In genomic region chr15:74889882-74890768, GRCh38 we compare ENCODE assay signal across 8 cellular contexts. TPM values are rescaled to one million over a fixed set of nuclear protein-coding genes. Genes with fewer than 3 reads are reported as not detected.
DNase-seq lines count a peak whose midpoint lies in the region; ATAC-seq, FAIRE-seq and TF ChIP-seq lines count a peak whose summit lies in the region.

MPI (plus strand) TSS chr15:74890042; CDS start chr15:74890074, 32 bp downstream.

- FAIRE-seq in kidney (lab: Jason Lieb, UNC), result no peak

- H3K9me3 ChIP-seq in kidney (ENCODE audit: control insufficient read depth in 1 of 2, low read length in 2 of 2), result no peaks in the 10 kb centered on the region

- H3K36me3 ChIP-seq in kidney (ENCODE audit: control insufficient read depth in 1 of 2, insufficient read depth in 2 of 2, low read length in 2 of 2), result peaks cover 3 to 6% of the 10 kb centered on the region in 2 donors

- TF ChIP-seq CTCF in kidney (IDR thresholded peaks at IDR 0.05; ENCODE audit: borderline replicate concordance, extremely low read depth, insufficient read depth), result peak; percentile 30

- H3K4me3 ChIP-seq in kidney (ENCODE audit: low read length in 2 of 2), result peak within 1 kb of the TSS; percentile 91 to 98

- intact Hi-C loops in kidney (cut with DNase I), result no loop called here

- ATAC-seq in GM18870 (IDR thresholded peaks at IDR 0.05; ENCODE audit: unreplicated experiment) (peak; percentile 68), HG03139 (IDR thresholded peaks at IDR 0.05; ENCODE audit: unreplicated experiment) (peak; percentile 74)

- in situ Hi-C loops in ACHN (cut with HindIII; ENCODE audit: low pct_ligation_motif_present, low pct_unique_long_range_greater_than_20kb, low sequenced_read_pairs), result no loop called here

- H3K9ac ChIP-seq in kidney (ENCODE audit: low read length in 2 of 2), result peak within 1 kb of the TSS; percentile 84 to 93

- H3K27ac ChIP-seq in kidney (ENCODE audit: low read depth in 2 of 2, low read length in 2 of 2), result peak within 1 kb of the TSS; percentile 62 to 85

- DNase-seq in ACHN (peak; percentile 78), NCI-H510A (lab: John Stamatoyannopoulos, UW) (peak; percentile 60), cerebellar nuclear complex (lab: John Stamatoyannopoulos, UW) (peak; percentile 11 to 59), kidney (peak; percentile 94)
- peak; percentile 77 to 88 for DNase-seq in activated CD4-positive, alpha-beta T cell treated with anti-CD3 and anti-CD28 coated beads for 24 hours (ENCODE audit: low read depth in 2 of 2)
- DNase-seq in stimulated activated CD4-positive, alpha-beta T cell treated with anti-CD3 and anti-CD28 coated beads, Interleukin-15, amount 100 ng/mL, for 1 hour (ENCODE audit: low read depth in 1 of 2, low spot score in 1 of 2), result peak; percentile 67 to 78

- peaks cover 4 to 12% of the 10 kb centered on the region in 2 donors for H3K4me1 ChIP-seq in kidney (ENCODE audit: control insufficient read depth in 1 of 2, insufficient read depth in 1 of 2, low read depth in 1 of 2, low read length in 2 of 2)

RNA-seq across cellular contexts. Expression of gene MPI, which starts in this region (rescaled TPM):
- 33.7 TPM for total RNA-seq in kidney
- polyA plus RNA-seq in kidney (ENCODE audit: insufficient read depth, low read depth, low replicate concordance), result 52.0 TPM

Comparison
In these comparisons a context has a peak if more than half of its experiments do, and no peak if none do; other contexts are left out.
1. Peak in every context shown above with its lines: DNase-seq, ATAC-seq, H3K4me3 ChIP-seq and H3K27ac ChIP-seq.
2. DNase-seq: peak in every context shown above with its lines; median percentile 94 in kidney; 82 in activated CD4-positive, alpha-beta T cell treated with anti-CD3 and anti-CD28 coated beads for 24 hours; 78 in ACHN; 72 in stimulated activated CD4-positive, alpha-beta T cell treated with anti-CD3 and anti-CD28 coated beads, Interleukin-15, amount 100 ng/mL, for 1 hour; 60 in NCI-H510A; 35 in cerebellar nuclear complex.